In genomic region chrX:55717521-55718497, GRCh38 we compare ENCODE assay signal across 1 cellular context.
TF ChIP-seq lines count a peak whose summit lies in the region.

A gene with protein sequence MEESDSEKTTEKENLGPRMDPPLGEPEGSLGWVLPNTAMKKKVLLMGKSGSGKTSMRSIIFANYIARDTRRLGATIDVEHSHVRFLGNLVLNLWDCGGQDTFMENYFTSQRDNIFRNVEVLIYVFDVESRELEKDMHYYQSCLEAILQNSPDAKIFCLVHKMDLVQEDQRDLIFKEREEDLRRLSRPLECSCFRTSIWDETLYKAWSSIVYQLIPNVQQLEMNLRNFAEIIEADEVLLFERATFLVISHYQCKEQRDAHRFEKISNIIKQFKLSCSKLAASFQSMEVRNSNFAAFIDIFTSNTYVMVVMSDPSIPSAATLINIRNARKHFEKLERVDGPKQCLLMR (plus strand): TSS chrX:55717749. CDS start chrX:55718328, 579 bp downstream.

TF ChIP-seq in HEK293, 187 proteins besides CTCF, POLR2A, EP300 and RAD21 (continued from another document and continues in another):
- TF ChIP-seq, protein P1, sequence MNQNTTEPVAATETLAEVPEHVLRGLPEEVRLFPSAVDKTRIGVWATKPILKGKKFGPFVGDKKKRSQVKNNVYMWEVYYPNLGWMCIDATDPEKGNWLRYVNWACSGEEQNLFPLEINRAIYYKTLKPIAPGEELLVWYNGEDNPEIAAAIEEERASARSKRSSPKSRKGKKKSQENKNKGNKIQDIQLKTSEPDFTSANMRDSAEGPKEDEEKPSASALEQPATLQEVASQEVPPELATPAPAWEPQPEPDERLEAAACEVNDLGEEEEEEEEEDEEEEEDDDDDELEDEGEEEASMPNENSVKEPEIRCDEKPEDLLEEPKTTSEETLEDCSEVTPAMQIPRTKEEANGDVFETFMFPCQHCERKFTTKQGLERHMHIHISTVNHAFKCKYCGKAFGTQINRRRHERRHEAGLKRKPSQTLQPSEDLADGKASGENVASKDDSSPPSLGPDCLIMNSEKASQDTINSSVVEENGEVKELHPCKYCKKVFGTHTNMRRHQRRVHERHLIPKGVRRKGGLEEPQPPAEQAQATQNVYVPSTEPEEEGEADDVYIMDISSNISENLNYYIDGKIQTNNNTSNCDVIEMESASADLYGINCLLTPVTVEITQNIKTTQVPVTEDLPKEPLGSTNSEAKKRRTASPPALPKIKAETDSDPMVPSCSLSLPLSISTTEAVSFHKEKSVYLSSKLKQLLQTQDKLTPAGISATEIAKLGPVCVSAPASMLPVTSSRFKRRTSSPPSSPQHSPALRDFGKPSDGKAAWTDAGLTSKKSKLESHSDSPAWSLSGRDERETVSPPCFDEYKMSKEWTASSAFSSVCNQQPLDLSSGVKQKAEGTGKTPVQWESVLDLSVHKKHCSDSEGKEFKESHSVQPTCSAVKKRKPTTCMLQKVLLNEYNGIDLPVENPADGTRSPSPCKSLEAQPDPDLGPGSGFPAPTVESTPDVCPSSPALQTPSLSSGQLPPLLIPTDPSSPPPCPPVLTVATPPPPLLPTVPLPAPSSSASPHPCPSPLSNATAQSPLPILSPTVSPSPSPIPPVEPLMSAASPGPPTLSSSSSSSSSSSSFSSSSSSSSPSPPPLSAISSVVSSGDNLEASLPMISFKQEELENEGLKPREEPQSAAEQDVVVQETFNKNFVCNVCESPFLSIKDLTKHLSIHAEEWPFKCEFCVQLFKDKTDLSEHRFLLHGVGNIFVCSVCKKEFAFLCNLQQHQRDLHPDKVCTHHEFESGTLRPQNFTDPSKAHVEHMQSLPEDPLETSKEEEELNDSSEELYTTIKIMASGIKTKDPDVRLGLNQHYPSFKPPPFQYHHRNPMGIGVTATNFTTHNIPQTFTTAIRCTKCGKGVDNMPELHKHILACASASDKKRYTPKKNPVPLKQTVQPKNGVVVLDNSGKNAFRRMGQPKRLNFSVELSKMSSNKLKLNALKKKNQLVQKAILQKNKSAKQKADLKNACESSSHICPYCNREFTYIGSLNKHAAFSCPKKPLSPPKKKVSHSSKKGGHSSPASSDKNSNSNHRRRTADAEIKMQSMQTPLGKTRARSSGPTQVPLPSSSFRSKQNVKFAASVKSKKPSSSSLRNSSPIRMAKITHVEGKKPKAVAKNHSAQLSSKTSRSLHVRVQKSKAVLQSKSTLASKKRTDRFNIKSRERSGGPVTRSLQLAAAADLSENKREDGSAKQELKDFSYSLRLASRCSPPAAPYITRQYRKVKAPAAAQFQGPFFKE (tag by site-specific recombination; IDR thresholded peaks at IDR 0.05; ENCODE audit: borderline replicate concordance) = no peak
- TF ChIP-seq, protein P2, sequence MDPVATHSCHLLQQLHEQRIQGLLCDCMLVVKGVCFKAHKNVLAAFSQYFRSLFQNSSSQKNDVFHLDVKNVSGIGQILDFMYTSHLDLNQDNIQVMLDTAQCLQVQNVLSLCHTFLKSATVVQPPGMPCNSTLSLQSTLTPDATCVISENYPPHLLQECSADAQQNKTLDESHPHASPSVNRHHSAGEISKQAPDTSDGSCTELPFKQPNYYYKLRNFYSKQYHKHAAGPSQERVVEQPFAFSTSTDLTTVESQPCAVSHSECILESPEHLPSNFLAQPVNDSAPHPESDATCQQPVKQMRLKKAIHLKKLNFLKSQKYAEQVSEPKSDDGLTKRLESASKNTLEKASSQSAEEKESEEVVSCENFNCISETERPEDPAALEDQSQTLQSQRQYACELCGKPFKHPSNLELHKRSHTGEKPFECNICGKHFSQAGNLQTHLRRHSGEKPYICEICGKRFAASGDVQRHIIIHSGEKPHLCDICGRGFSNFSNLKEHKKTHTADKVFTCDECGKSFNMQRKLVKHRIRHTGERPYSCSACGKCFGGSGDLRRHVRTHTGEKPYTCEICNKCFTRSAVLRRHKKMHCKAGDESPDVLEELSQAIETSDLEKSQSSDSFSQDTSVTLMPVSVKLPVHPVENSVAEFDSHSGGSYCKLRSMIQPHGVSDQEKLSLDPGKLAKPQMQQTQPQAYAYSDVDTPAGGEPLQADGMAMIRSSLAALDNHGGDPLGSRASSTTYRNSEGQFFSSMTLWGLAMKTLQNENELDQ (tag by site-specific recombination; IDR thresholded peaks at IDR 0.05; ENCODE audit: low read depth) = no peak
- TF ChIP-seq PRDM1 (tag by site-specific recombination; IDR thresholded peaks at IDR 0.05) (no peak), ZNF169 (tag by site-specific recombination; IDR thresholded peaks at IDR 0.05) (no peak), SP3 (tag by site-specific recombination; IDR thresholded peaks at IDR 0.05) (peak; percentile 78), SP2 (tag by site-specific recombination; IDR thresholded peaks at IDR 0.05) (peak; percentile 67), MYNN (tag by site-specific recombination; IDR thresholded peaks at IDR 0.05; ENCODE audit: borderline replicate concordance) (no peak), ZNF48 (tag by site-specific recombination; IDR thresholded peaks at IDR 0.05) (no peak), ZNF404 (tag by site-specific recombination; IDR thresholded peaks at IDR 0.05) (no peak), OSR2 (tag by site-specific recombination; IDR thresholded peaks at IDR 0.05) (no peak), ZIC2 (tag by site-specific recombination; IDR thresholded peaks at IDR 0.05) (no peak), IKZF3 (tag by site-specific recombination; IDR thresholded peaks at IDR 0.05) (peak; percentile 28; the same call in 1 of the 2 replicates), ZNF302 (tag by site-specific recombination; IDR thresholded peaks at IDR 0.05; ENCODE audit: low read depth) (no peak), ZNF266 (tag by site-specific recombination; IDR thresholded peaks at IDR 0.05; ENCODE audit: low read depth) (no peak), ZXDB (tag by site-specific recombination; IDR thresholded peaks at IDR 0.05) (no peak), ZNF157 (tag by site-specific recombination; IDR thresholded peaks at IDR 0.05) (no peak), ZNF335 (tag by site-specific recombination; conservative IDR thresholded peaks at IDR 0.05) (peak; percentile 55), ZNF211 (tag by site-specific recombination; IDR thresholded peaks at IDR 0.05; ENCODE audit: low read depth) (no peak), ZNF692 (tag by site-specific recombination; IDR thresholded peaks at IDR 0.05) (no peak), ZNF184 (tag by site-specific recombination; IDR thresholded peaks at IDR 0.05) (no peak), ZNF561 (tag by site-specific recombination; IDR thresholded peaks at IDR 0.05; ENCODE audit: borderline replicate concordance) (no peak), ZNF529 (tag by site-specific recombination; IDR thresholded peaks at IDR 0.05; ENCODE audit: insufficient replicate concordance) (no peak), KLF17 (tag by site-specific recombination; IDR thresholded peaks at IDR 0.05) (no peak), KLF8 (tag by site-specific recombination; IDR thresholded peaks at IDR 0.05) (peak; percentile 63; the same call in 1 of the 2 replicates), ZNF571 (tag by site-specific recombination; IDR thresholded peaks at IDR 0.05) (no peak), ZNF660 (tag by site-specific recombination; IDR thresholded peaks at IDR 0.05) (no peak), HOXA7 (CRISPR knock-in tag; IDR thresholded peaks at IDR 0.05; ENCODE audit: borderline replicate concordance) (no peak), MZF1 (tag by site-specific recombination; IDR thresholded peaks at IDR 0.05; ENCODE audit: borderline replicate concordance) (no peak), ZNF677 (tag by site-specific recombination; IDR thresholded peaks at IDR 0.05) (no peak), ZNF394 (tag by site-specific recombination; IDR thresholded peaks at IDR 0.05; ENCODE audit: borderline replicate concordance) (no peak; the same call in 1 of the 2 replicates), ZNF274 (IDR thresholded peaks at IDR 0.05; ENCODE audit: low read length) (no peak), ZNF274 (tag by site-specific recombination; IDR thresholded peaks at IDR 0.05; ENCODE audit: borderline replicate concordance) (no peak), ZNF423 (tag by site-specific recombination; IDR thresholded peaks at IDR 0.05) (no peak), ZNF792 (tag by site-specific recombination; IDR thresholded peaks at IDR 0.05) (no peak), ZNF146 (tag by site-specific recombination; IDR thresholded peaks at IDR 0.05) (no peak), ZNF214 (tag by site-specific recombination; IDR thresholded peaks at IDR 0.05; ENCODE audit: borderline replicate concordance) (no peak), ZNF248 (tag by site-specific recombination; IDR thresholded peaks at IDR 0.05) (no peak)
- TF ChIP-seq, protein P3, sequence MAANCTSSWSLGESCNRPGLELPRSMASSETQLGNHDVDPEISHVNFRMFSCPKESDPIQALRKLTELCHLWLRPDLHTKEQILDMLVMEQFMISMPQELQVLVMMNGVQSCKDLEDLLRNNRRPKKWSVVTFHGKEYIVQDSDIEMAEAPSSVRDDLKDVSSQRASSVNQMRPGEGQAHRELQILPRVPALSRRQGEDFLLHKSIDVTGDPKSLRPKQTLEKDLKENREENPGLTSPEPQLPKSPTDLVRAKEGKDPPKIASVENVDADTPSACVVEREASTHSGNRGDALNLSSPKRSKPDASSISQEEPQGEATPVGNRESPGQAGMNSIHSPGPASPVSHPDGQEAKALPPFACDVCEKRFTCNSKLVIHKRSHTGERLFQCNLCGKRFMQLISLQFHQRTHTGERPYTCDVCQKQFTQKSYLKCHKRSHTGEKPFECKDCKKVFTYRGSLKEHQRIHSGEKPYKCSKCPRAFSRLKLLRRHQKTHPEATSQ (tag by site-specific recombination; IDR thresholded peaks at IDR 0.05) = no peak
- TF ChIP-seq, protein P4, sequence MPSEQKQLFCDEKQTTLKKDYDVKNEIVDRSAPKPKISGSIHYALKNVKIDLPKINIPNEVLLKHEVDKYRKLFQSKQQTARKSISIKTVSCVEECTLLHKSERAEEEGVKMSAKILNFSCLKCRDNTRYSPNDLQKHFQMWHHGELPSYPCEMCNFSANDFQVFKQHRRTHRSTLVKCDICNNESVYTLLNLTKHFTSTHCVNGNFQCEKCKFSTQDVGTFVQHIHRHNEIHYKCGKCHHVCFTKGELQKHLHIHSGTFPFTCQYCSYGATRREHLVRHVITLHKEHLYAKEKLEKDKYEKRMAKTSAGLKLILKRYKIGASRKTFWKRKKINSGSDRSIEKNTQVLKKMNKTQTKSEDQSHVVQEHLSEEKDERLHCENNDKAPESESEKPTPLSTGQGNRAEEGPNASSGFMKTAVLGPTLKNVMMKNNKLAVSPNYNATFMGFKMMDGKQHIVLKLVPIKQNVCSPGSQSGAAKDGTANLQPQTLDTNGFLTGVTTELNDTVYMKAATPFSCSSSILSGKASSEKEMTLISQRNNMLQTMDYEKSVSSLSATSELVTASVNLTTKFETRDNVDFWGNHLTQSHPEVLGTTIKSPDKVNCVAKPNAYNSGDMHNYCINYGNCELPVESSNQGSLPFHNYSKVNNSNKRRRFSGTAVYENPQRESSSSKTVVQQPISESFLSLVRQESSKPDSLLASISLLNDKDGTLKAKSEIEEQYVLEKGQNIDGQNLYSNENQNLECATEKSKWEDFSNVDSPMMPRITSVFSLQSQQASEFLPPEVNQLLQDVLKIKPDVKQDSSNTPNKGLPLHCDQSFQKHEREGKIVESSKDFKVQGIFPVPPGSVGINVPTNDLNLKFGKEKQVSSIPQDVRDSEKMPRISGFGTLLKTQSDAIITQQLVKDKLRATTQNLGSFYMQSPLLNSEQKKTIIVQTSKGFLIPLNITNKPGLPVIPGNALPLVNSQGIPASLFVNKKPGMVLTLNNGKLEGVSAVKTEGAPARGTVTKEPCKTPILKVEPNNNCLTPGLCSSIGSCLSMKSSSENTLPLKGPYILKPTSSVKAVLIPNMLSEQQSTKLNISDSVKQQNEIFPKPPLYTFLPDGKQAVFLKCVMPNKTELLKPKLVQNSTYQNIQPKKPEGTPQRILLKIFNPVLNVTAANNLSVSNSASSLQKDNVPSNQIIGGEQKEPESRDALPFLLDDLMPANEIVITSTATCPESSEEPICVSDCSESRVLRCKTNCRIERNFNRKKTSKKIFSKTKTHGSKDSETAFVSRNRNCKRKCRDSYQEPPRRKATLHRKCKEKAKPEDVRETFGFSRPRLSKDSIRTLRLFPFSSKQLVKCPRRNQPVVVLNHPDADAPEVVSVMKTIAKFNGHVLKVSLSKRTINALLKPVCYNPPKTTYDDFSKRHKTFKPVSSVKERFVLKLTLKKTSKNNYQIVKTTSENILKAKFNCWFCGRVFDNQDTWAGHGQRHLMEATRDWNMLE (tag by site-specific recombination; conservative IDR thresholded peaks at IDR 0.05; ENCODE audit: low read depth) = 0 out of 2 replicates have a peak, but pooled peaks have one; percentile 14
- TF ChIP-seq, protein P5, sequence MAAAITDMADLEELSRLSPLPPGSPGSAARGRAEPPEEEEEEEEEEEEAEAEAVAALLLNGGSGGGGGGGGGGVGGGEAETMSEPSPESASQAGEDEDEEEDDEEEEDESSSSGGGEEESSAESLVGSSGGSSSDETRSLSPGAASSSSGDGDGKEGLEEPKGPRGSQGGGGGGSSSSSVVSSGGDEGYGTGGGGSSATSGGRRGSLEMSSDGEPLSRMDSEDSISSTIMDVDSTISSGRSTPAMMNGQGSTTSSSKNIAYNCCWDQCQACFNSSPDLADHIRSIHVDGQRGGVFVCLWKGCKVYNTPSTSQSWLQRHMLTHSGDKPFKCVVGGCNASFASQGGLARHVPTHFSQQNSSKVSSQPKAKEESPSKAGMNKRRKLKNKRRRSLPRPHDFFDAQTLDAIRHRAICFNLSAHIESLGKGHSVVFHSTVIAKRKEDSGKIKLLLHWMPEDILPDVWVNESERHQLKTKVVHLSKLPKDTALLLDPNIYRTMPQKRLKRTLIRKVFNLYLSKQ (tag by site-specific recombination; IDR thresholded peaks at IDR 0.05; ENCODE audit: borderline replicate concordance) = no peak
